Comparison of ENCODE assay signal across 11 cellular contexts in genomic region chr6:5036309-5036708, GRCh38. TPM values are rescaled to one million over a fixed set of nuclear protein-coding genes. Genes with fewer than 3 reads are reported as not detected.
A peak's percentile ranks its signal among the peaks of the same experiment; 100 is the strongest.
DNase-seq lines count a peak whose midpoint lies in the region; ATAC-seq and TF ChIP-seq lines count a peak whose summit lies in the region.
"Had no signal": no experiment of that assay in that cellular context is flagged by ENCODE, and none has a peak within 500 bp of the region (broad histone marks: within the 10 kb centered on the region; RNA-seq: fewer than 3 reads in every experiment).

No MANE protein-coding gene starts in this region.

- no peak overlapping the region for H2AK5ac ChIP-seq in neuronal stem cell (ENCODE audit: low read depth, low read length)

- DNase-seq in DMS53 (lab: John Stamatoyannopoulos, UW) (peak; percentile 65), DMS53 treated with DMSO at 0.1 percent for 48 hours (lab: John Stamatoyannopoulos, UW; ENCODE audit: unreplicated experiment) (no peak), NCI-H524 (lab: John Stamatoyannopoulos, UW) (peak; percentile 47 to 87), cardiac fibroblast (ENCODE audit: low read depth in 2 of 2) (peak; percentile 23 to 45), neuronal stem cell (ENCODE audit: low spot score) (peak; percentile 53), aorta (no peak), NCI-H2196 (lab: John Stamatoyannopoulos, UW; ENCODE audit: unreplicated experiment) (no peak)
- DNase-seq: activated effector memory CD4-positive, alpha-beta T cell treated with anti-CD3 and anti-CD28 coated beads, Interleukin-2, amount 50 U/mL, for 16 hours; psoas muscle; stimulated activated naive CD8-positive, alpha-beta T cell treated with anti-CD3 and anti-CD28 coated beads, Interleukin-15, Interleukin-2, amounts not matched to agents 100 U/mL and 50 U/mL, for 24 hours had no signal

- ATAC-seq in aorta (ENCODE audit: low FRiP score): no peak
- ATAC-seq in HG02885 (IDR thresholded peaks at IDR 0.05; ENCODE audit: poor library complexity, unreplicated experiment): no peak
- ATAC-seq: stimulated activated naive CD8-positive, alpha-beta T cell treated with anti-CD3 and anti-CD28 coated beads, Interleukin-15, Interleukin-2, amounts not matched to agents 100 U/mL and 50 U/mL, for 24 hours had no signal

- H3K4me1 ChIP-seq in neuronal stem cell (ENCODE audit: control insufficient read depth in 2 of 2, insufficient read depth in 1 of 2, low read depth in 1 of 2, low read length in 2 of 2) (peaks cover 4 to 6% of the 10 kb centered on the region in 2 donors), aorta (ENCODE audit: control insufficient read depth in 1 of 2, insufficient read depth in 2 of 2, low read length in 2 of 2) (no peaks in the 10 kb centered on the region)
- H3K4me1 ChIP-seq: psoas muscle had no signal

- H3K36me3 ChIP-seq in neuronal stem cell (replicated peaks in 1 of 2; ENCODE audit: control insufficient read depth in 2 of 2, insufficient read depth in 2 of 2, low read length in 2 of 2) (no peaks in the 10 kb centered on the region), aorta (ENCODE audit: control insufficient read depth in 1 of 2, insufficient read depth in 2 of 2, low read length in 1 of 2) (no peaks in the 10 kb centered on the region)

- H2BK12ac ChIP-seq in neuronal stem cell (ENCODE audit: low read length): no peak overlapping the region

- peak overlapping the region; percentile 3 for H3K4me2 ChIP-seq in neuronal stem cell (ENCODE audit: insufficient read depth, low read length, poor library complexity, severe bottlenecking)

- H3K27me3 ChIP-seq in neuronal stem cell (ENCODE audit: control insufficient read depth in 3 of 3, insufficient read depth in 3 of 3, low read depth in 1 of 3, low read length in 3 of 3) (no peaks in the 10 kb centered on the region), aorta (ENCODE audit: control insufficient read depth in 1 of 2, insufficient read depth in 2 of 2, low read length in 1 of 2) (no peaks in the 10 kb centered on the region)

- H2AFZ ChIP-seq in neuronal stem cell (ENCODE audit: low read length): peak overlapping the region; percentile 71

- no peak overlapping the region for H3K23ac ChIP-seq in neuronal stem cell (ENCODE audit: low read depth, low read length, poor library complexity)

- no peak overlapping the region for H3K14ac ChIP-seq in neuronal stem cell (ENCODE audit: low read length)

- no peaks in the 10 kb centered on the region for H3K9me3 ChIP-seq in neuronal stem cell (replicated peaks in 1 of 2; ENCODE audit: control insufficient read depth in 2 of 2, insufficient read depth in 1 of 2, low read depth in 1 of 2, low read length in 2 of 2)
- no peaks in the 10 kb centered on the region for H3K9me3 ChIP-seq in aorta (ENCODE audit: control insufficient read depth, low read length)
- H3K9me3 ChIP-seq: psoas muscle had no signal

- H3K79me1 ChIP-seq in neuronal stem cell (ENCODE audit: low read depth, low read length): no peaks in the 10 kb centered on the region

- H3K9ac ChIP-seq in neuronal stem cell (ENCODE audit: low read depth, low read length, poor library complexity): no peak overlapping the region

- no peak overlapping the region for H2BK5ac ChIP-seq in neuronal stem cell (ENCODE audit: low read length)

- no peak overlapping the region for H2BK120ac ChIP-seq in neuronal stem cell (ENCODE audit: low read depth, low read length)

- H3K27ac ChIP-seq in neuronal stem cell (replicated peaks; ENCODE audit: low read length) (no peak overlapping the region), aorta (ENCODE audit: low read depth in 1 of 2, low read length in 2 of 2) (no peak overlapping the region)
- H3K27ac ChIP-seq: psoas muscle had no signal

- H4K91ac ChIP-seq in neuronal stem cell (ENCODE audit: low read depth, low read length, poor library complexity): no peak overlapping the region

- intact Hi-C loops in aorta (cut with DNase I): no loop called here

- H3K4me3 ChIP-seq in cardiac fibroblast (replicated peaks in 1 of 2; ENCODE audit: low read depth in 2 of 2, low read length in 2 of 2) (no peak overlapping the region), neuronal stem cell (ENCODE audit: low read length in 2 of 2) (no peak overlapping the region), aorta (ENCODE audit: low read length in 2 of 2) (no peak overlapping the region)
- H3K4me3 ChIP-seq: psoas muscle had no signal

- no peak overlapping the region for H4K8ac ChIP-seq in neuronal stem cell (ENCODE audit: low read depth, low read length)

- H3K18ac ChIP-seq in neuronal stem cell (ENCODE audit: low read length): no peak overlapping the region

- no peak overlapping the region for H3K4ac ChIP-seq in neuronal stem cell (ENCODE audit: low read length)

- no peak overlapping the region for H2BK15ac ChIP-seq in neuronal stem cell (ENCODE audit: low read length)

- no peak for TF ChIP-seq CTCF in cardiac fibroblast (IDR thresholded peaks at IDR 0.05; ENCODE audit: low read depth, low read length)

- WGBS in neuronal stem cell (ENCODE audit: extremely low coverage in 2 of 2, insufficient read length in 2 of 2, insufficient replicate concordance in 1 of 2), 2 donors: no CpG with 5 or more reads among the region's 7 CpGs
- 84 to 88% methylated on average over 7 of the region's 7 CpGs for WGBS in aorta, 2 donors

RNA-seq across cellular contexts. Expression of gene RPP40, which starts 32.5 kb away (rescaled TPM):
- polyA plus RNA-seq in neuronal stem cell (2013, experiment 1 of 2): 8.5 TPM
- 9.8 TPM for polyA plus RNA-seq in neuronal stem cell (2013, experiment 2 of 2)
- 1 to 10 TPM; 3.6 to 4.3 TPM for total RNA-seq in aorta
- 1 to 10 TPM; 2.0 to 5.6 TPM for polyA plus RNA-seq in aorta

RNA-seq across cellular contexts. Expression of gene PPP1R3G, which starts 48.8 kb away (rescaled TPM):
- polyA plus RNA-seq in neuronal stem cell (2013, experiment 1 of 2): 0.01 TPM
- 0.04 TPM for polyA plus RNA-seq in neuronal stem cell (2013, experiment 2 of 2)
- total RNA-seq in aorta: 1 to 10 TPM; 1.7 to 5.3 TPM
- polyA plus RNA-seq in aorta: under 1 TPM; 0.41 to 0.63 TPM

Comparison
In these comparisons a context has a peak if more than half of its experiments do, and no peak if none do; other contexts are left out.
1. DNase-seq: peak in DMS53 (single experiment), NCI-H524 (2 of 2), cardiac fibroblast (2 of 2) and neuronal stem cell (single experiment); none in DMS53 treated with DMSO at 0.1 percent for 48 hours (single experiment), aorta (0 of 2) and NCI-H2196 (single experiment).